In the genomic region with DNA sequence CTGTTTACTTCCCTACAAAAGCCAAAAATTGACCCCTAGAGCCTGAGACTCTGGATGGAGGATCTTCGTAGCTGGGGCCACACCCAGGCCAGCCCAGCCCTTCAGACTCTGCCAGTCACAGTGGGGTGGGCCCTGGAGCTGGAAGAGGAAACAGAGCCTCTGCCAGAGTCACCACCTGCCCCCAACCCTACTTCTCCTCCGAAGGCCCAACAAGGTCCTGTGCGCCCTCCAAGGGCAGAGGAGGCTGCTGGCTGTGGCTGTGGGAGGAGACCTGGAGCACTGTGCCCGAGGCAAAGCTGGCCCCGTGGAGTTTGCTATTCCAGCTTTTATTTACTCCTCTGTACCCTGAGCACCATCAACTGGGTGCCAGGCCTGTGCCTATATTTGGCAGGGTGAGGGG, we compare ENCODE assay signal across 1 cellular context.
A peak's percentile ranks its signal among the peaks of the same experiment; 100 is the strongest.
TF ChIP-seq lines count a peak whose summit lies in the region.

No MANE protein-coding gene starts in this region.

TF ChIP-seq in HepG2, 621 proteins besides CTCF, POLR2A, EP300 and RAD21:
- TF ChIP-seq ZNF441 (CRISPR knock-in tag; IDR thresholded peaks at IDR 0.05; ENCODE audit: borderline replicate concordance) (no peak), PAXIP1 (CRISPR knock-in tag; conservative IDR thresholded peaks at IDR 0.05) (no peak), TBX3 (IDR thresholded peaks at IDR 0.05; ENCODE audit: borderline replicate concordance) (no peak), ZNF891 (CRISPR knock-in tag; IDR thresholded peaks at IDR 0.05) (no peak), TFAP4 (IDR thresholded peaks at IDR 0.05; ENCODE audit: borderline replicate concordance, low read depth) (no peak), ZBTB33 (CRISPR knock-in tag; IDR thresholded peaks at IDR 0.05) (no peak), EEA1 (CRISPR knock-in tag; IDR thresholded peaks at IDR 0.05; ENCODE audit: borderline replicate concordance) (0 out of 2 replicates have a peak, but pooled peaks have one; percentile 51), ZNF263 (CRISPR knock-in tag; IDR thresholded peaks at IDR 0.05) (peak; percentile 83), MYC (CRISPR knock-in tag; IDR thresholded peaks at IDR 0.05; ENCODE audit: borderline replicate concordance) (no peak)
- TF ChIP-seq, protein P1, sequence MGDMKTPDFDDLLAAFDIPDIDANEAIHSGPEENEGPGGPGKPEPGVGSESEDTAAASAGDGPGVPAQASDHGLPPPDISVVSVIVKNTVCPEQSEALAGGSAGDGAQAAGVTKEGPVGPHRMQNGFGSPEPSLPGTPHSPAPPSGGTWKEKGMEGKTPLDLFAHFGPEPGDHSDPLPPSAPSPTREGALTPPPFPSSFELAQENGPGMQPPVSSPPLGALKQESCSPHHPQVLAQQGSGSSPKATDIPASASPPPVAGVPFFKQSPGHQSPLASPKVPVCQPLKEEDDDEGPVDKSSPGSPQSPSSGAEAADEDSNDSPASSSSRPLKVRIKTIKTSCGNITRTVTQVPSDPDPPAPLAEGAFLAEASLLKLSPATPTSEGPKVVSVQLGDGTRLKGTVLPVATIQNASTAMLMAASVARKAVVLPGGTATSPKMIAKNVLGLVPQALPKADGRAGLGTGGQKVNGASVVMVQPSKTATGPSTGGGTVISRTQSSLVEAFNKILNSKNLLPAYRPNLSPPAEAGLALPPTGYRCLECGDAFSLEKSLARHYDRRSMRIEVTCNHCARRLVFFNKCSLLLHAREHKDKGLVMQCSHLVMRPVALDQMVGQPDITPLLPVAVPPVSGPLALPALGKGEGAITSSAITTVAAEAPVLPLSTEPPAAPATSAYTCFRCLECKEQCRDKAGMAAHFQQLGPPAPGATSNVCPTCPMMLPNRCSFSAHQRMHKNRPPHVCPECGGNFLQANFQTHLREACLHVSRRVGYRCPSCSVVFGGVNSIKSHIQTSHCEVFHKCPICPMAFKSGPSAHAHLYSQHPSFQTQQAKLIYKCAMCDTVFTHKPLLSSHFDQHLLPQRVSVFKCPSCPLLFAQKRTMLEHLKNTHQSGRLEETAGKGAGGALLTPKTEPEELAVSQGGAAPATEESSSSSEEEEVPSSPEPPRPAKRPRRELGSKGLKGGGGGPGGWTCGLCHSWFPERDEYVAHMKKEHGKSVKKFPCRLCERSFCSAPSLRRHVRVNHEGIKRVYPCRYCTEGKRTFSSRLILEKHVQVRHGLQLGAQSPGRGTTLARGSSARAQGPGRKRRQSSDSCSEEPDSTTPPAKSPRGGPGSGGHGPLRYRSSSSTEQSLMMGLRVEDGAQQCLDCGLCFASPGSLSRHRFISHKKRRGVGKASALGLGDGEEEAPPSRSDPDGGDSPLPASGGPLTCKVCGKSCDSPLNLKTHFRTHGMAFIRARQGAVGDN (CRISPR knock-in tag; IDR thresholded peaks at IDR 0.05): peak; percentile 39
